ENCODE assay signal across 19 cellular contexts in genomic region chr1:230189276-230190183, GRCh38.
DNase-seq lines count a peak whose midpoint lies in the region; ATAC-seq, FAIRE-seq and TF ChIP-seq lines count a peak whose summit lies in the region.
"Had no signal": no experiment of that assay in that cellular context is flagged by ENCODE, and none has a peak within 500 bp of the region (broad histone marks: within the 10 kb centered on the region; RNA-seq: fewer than 3 reads in every experiment).

No MANE protein-coding gene starts in this region.

- H3K27ac ChIP-seq in right atrium auricular region = peak overlapping the region; percentile 87 to 88
- no peak overlapping the region for H3K27ac ChIP-seq in mesendoderm (ENCODE audit: low read depth, low read length)

- H3K79me1 ChIP-seq in mesendoderm (ENCODE audit: low read length) = peaks cover 2% of the 10 kb centered on the region

- no peak for TF ChIP-seq CTCF in right atrium auricular region (IDR thresholded peaks at IDR 0.05)
- TF ChIP-seq CTCF in bronchial epithelial cell (IDR thresholded peaks at IDR 0.05; ENCODE audit: insufficient read depth, low read length, severe bottlenecking) = no peak

- H3K4ac ChIP-seq in mesendoderm (ENCODE audit: low read depth, low read length) = no peak overlapping the region

- peak; percentile 55 for FAIRE-seq in bronchial epithelial cell (lab: Jason Lieb, UNC)
- FAIRE-seq: colon had no signal

- no peaks in the 10 kb centered on the region for H3K27me3 ChIP-seq in right atrium auricular region
- no peaks in the 10 kb centered on the region for H3K27me3 ChIP-seq in bronchial epithelial cell (ENCODE audit: control insufficient read depth, insufficient read depth, low read length)
- no peaks in the 10 kb centered on the region for H3K27me3 ChIP-seq in mesendoderm (ENCODE audit: insufficient read depth, low read length, poor library complexity)
- H3K27me3 ChIP-seq: adrenal gland had no signal

- ATAC-seq in left ventricle myocardium superior (no peak), HG02759 (IDR thresholded peaks at IDR 0.05; ENCODE audit: unreplicated experiment) (no peak), GM18519 (IDR thresholded peaks at IDR 0.05; ENCODE audit: low FRiP score, unreplicated experiment) (no peak)
- ATAC-seq: esophagus mucosa, PC-3 had no signal

- H3K9me3 ChIP-seq in right atrium auricular region = no peaks in the 10 kb centered on the region
- H3K9me3 ChIP-seq: adrenal gland had no signal

- H3K36me3 Mint-ChIP-seq in activated naive CD8-positive, alpha-beta T cell treated with anti-CD3 and anti-CD28 coated beads for 36 hours = peaks cover 39% of the 10 kb centered on the region

- H3K23ac ChIP-seq in mesendoderm (ENCODE audit: low read length) = no peak overlapping the region

- H3K18ac ChIP-seq in mesendoderm (ENCODE audit: low read length) = no peak overlapping the region

- no peak overlapping the region for H3K4me3 Mint-ChIP-seq in activated naive CD8-positive, alpha-beta T cell treated with anti-CD3 and anti-CD28 coated beads for 36 hours
- H3K4me3 Mint-ChIP-seq: nephron progenitor cell; stimulated activated naive CD8-positive, alpha-beta T cell treated with anti-CD3 and anti-CD28 coated beads, Interleukin-15, Interleukin-2, amounts not matched to agents 100 ng/mL and 50 ng/mL, for 24 hours had no signal

- no peak overlapping the region for H3K4me2 ChIP-seq in mesendoderm (ENCODE audit: low read length)

- no peaks in the 10 kb centered on the region for H3K27me3 Mint-ChIP-seq in activated naive CD8-positive, alpha-beta T cell treated with anti-CD3 and anti-CD28 coated beads for 36 hours
- H3K27me3 Mint-ChIP-seq: IgD-negative memory B cell; stimulated activated naive CD8-positive, alpha-beta T cell treated with anti-CD3 and anti-CD28 coated beads, Interleukin-15, Interleukin-2, amounts not matched to agents 100 ng/mL and 50 ng/mL, for 24 hours had no signal

- DNase-seq in right atrium auricular region (ENCODE audit: low spot score) = no peak
- DNase-seq in left ventricle myocardium superior = no peak
- DNase-seq in NCI-H2107 (lab: John Stamatoyannopoulos, UW) = peak; percentile 78
- DNase-seq in bronchial epithelial cell (ENCODE audit: low read depth) = no peak
- no peak for DNase-seq in activated naive CD8-positive, alpha-beta T cell treated with anti-CD3 and anti-CD28 coated beads for 36 hours
- no peak for DNase-seq in mesendoderm
- DNase-seq: GOT3, NCI-H2171, nephron progenitor cell, PC-3 had no signal

- WGBS in mesendoderm (ENCODE audit: extremely low coverage, insufficient coverage, low lambda C conversion rate) = no CpG with 5 or more reads among the region's 14 CpGs

- H3K4me1 Mint-ChIP-seq in activated naive CD8-positive, alpha-beta T cell treated with anti-CD3 and anti-CD28 coated beads for 36 hours = peaks cover 47% of the 10 kb centered on the region

- H3K9ac ChIP-seq in mesendoderm (ENCODE audit: low read length) = no peak overlapping the region

- H4K5ac ChIP-seq in mesendoderm (ENCODE audit: low read length) = no peak overlapping the region

- no peak overlapping the region for H2BK15ac ChIP-seq in mesendoderm (replicated peaks; ENCODE audit: low read depth)

- no peak overlapping the region for H3K27ac Mint-ChIP-seq in activated naive CD8-positive, alpha-beta T cell treated with anti-CD3 and anti-CD28 coated beads for 36 hours
- H3K27ac Mint-ChIP-seq: IgD-negative memory B cell; nephron progenitor cell; stimulated activated naive CD8-positive, alpha-beta T cell treated with anti-CD3 and anti-CD28 coated beads, Interleukin-15, Interleukin-2, amounts not matched to agents 100 ng/mL and 50 ng/mL, for 24 hours had no signal

- no peak overlapping the region for H4K8ac ChIP-seq in mesendoderm (ENCODE audit: low read depth, low read length)

- H3K79me2 ChIP-seq in mesendoderm (ENCODE audit: control insufficient read depth, insufficient read depth, low read length) = no peaks in the 10 kb centered on the region

- intact Hi-C loops in left ventricle myocardium superior (cut with micrococcal nuclease) = no loop called here

- H3K36me3 ChIP-seq in right atrium auricular region (no peaks in the 10 kb centered on the region), bronchial epithelial cell (ENCODE audit: control insufficient read depth, insufficient read depth, low read length) (peaks cover 4% of the 10 kb centered on the region), mesendoderm (ENCODE audit: control insufficient read depth, insufficient read depth, low read length) (no peaks in the 10 kb centered on the region)
- H3K36me3 ChIP-seq: adrenal gland had no signal

- H3K9me3 Mint-ChIP-seq in activated naive CD8-positive, alpha-beta T cell treated with anti-CD3 and anti-CD28 coated beads for 36 hours = peaks cover 3% of the 10 kb centered on the region

- H2AK5ac ChIP-seq in mesendoderm (ENCODE audit: low read length) = no peak overlapping the region

- H2BK5ac ChIP-seq in mesendoderm (ENCODE audit: low read length) = no peak overlapping the region

- peaks cover 0 to 50% of the 10 kb centered on the region in 2 donors for H3K4me1 ChIP-seq in right atrium auricular region
- H3K4me1 ChIP-seq in mesendoderm (ENCODE audit: control insufficient read depth, low read depth, low read length) = peaks cover 7% of the 10 kb centered on the region

- no peak overlapping the region for H3K56ac ChIP-seq in mesendoderm (ENCODE audit: low read length)

- no peak overlapping the region for H3K4me3 ChIP-seq in right atrium auricular region
- H3K4me3 ChIP-seq in bronchial epithelial cell (ENCODE audit: low read depth, low read length) = no peak overlapping the region
- H3K4me3 ChIP-seq in mesendoderm (ENCODE audit: low read length) = no peak overlapping the region
- H3K4me3 ChIP-seq: adrenal gland, lung, skin epidermis had no signal

- H2BK120ac ChIP-seq in mesendoderm (ENCODE audit: low read depth, low read length) = no peak overlapping the region
